In the genomic region with DNA sequence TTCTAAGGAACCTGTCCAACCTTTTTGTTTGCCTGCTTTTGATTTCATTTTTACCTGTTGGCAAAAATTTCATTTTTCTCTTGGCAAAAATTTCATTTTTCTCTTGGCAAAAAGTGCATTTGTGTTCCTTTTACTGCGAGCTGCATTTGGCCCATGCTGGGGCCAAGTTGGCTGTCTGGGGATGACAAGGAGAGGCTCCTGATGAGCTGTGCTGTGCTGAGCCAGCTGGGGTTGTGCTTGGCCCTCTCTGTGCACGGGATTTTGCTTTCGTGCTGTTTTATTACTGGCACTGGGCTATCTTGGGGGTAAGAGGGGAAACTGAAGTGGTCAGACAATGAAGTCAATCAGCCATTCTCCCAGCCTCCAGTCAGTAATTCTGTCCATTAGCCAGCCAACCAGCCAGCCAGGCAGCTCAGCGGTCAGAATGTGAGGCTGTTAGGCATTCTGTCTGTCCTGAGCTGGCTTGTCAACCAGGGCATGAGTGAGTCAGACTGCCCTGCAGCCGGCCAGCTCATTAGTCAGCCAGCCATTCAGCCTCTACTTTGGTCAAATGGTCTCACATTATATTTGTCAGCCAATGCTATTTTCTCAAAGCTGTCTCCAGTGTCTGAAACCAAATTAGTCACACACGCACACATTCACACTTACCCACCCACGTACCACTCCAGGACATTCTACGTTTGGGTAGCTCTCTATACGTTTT, we compare ENCODE assay signal across 2 cellular contexts.
TF ChIP-seq lines count a peak whose summit lies in the region.

No MANE protein-coding gene starts in this region.

TF ChIP-seq in K562, 482 proteins besides CTCF, POLR2A, EP300 and RAD21:
- TF ChIP-seq TRIM24 (IDR thresholded peaks at IDR 0.05) (no peak), ZNF324 (CRISPR knock-in tag; IDR thresholded peaks at IDR 0.05) (no peak), FOSL1 (tag; conservative IDR thresholded peaks at IDR 0.05) (peak; percentile 68)

TF ChIP-seq in HepG2, 621 proteins besides CTCF, POLR2A, EP300 and RAD21:
- peak; percentile 63 for TF ChIP-seq FOSL2 (CRISPR knock-in tag; IDR thresholded peaks at IDR 0.05)
- TF ChIP-seq, protein P1, sequence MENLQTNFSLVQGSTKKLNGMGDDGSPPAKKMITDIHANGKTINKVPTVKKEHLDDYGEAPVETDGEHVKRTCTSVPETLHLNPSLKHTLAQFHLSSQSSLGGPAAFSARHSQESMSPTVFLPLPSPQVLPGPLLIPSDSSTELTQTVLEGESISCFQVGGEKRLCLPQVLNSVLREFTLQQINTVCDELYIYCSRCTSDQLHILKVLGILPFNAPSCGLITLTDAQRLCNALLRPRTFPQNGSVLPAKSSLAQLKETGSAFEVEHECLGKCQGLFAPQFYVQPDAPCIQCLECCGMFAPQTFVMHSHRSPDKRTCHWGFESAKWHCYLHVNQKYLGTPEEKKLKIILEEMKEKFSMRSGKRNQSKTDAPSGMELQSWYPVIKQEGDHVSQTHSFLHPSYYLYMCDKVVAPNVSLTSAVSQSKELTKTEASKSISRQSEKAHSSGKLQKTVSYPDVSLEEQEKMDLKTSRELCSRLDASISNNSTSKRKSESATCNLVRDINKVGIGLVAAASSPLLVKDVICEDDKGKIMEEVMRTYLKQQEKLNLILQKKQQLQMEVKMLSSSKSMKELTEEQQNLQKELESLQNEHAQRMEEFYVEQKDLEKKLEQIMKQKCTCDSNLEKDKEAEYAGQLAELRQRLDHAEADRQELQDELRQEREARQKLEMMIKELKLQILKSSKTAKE (CRISPR knock-in tag; IDR thresholded peaks at IDR 0.05; ENCODE audit: borderline replicate concordance), result no peak
- TF ChIP-seq ZNF383 (CRISPR knock-in tag; IDR thresholded peaks at IDR 0.05; ENCODE audit: borderline replicate concordance), result no peak
